In the genomic region with DNA sequence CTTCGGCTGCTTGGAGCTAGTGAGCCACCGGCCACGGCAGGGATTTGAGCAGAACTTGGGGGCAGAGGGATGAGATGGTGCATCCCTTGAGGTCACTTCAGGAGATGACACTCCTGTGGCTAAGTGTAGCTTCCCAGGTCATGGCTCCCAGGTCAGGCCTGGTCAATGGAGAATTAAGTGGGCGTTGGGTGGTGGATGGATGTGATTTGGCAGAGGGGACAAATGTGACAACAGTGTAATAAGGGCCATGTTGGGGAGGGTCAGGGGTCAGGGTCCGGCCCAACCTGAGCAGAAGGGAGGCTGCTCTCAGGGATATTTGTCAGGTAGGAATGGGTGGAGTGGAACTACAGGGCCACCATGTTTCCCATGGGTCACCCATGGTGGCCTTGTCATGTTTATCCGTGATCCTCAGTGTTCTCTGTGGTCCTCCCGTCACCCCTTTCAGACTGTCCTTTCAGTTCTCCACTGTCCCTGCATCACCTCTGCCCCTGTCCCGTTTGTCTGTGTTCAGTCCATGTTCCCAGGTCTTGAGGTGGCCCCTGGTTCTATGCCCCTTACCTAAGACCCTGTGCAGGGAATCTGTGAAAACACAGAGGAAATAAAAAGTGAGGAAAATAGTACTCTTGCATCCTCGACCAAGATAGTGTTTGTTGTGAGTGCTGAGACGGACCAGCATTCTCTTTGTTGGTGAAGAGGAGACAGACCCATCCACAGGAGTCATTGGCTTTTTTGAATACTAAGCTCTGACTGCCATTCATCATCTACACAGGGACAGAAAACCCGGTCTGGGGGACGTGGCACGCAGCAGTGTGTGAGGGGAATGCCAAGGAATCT, we compare ENCODE assay signal across 1 cellular context.
A peak's percentile ranks its signal among the peaks of the same experiment; 100 is the strongest.
TF ChIP-seq lines count a peak whose summit lies in the region.

No MANE protein-coding gene starts in this region.

TF ChIP-seq in K562, 482 proteins besides CTCF, POLR2A, EP300 and RAD21 (continued from another document):
- TF ChIP-seq, protein P1, sequence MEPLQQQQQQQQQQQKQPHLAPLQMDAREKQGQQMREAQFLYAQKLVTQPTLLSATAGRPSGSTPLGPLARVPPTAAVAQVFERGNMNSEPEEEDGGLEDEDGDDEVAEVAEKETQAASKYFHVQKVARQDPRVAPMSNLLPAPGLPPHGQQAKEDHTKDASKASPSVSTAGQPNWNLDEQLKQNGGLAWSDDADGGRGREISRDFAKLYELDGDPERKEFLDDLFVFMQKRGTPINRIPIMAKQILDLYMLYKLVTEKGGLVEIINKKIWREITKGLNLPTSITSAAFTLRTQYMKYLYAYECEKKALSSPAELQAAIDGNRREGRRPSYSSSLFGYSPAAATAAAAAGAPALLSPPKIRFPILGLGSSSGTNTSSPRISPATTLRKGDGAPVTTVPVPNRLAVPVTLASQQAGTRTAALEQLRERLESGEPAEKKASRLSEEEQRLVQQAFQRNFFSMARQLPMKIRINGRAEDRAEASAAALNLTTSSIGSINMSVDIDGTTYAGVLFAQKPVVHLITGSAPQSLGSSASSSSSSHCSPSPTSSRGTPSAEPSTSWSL (CRISPR knock-in tag; IDR thresholded peaks at IDR 0.05; ENCODE audit: borderline replicate concordance) = peak; percentile 75; the same call in 1 of the 2 replicates
- TF ChIP-seq KLF13 (tag; IDR thresholded peaks at IDR 0.05; ENCODE audit: borderline replicate concordance, low read depth) = 0 out of 2 replicates have a peak, but pooled peaks have one; percentile 46
- TF ChIP-seq RCOR1 (IDR thresholded peaks at IDR 0.05; ENCODE audit: borderline replicate concordance in 1 of 2, low read depth in 2 of 2, low read length in 2 of 2) = 0 out of 4 replicates have a peak, but pooled peaks of 1 of the 2 experiments have one; percentile 6
- TF ChIP-seq CHD1 (IDR thresholded peaks at IDR 0.05; ENCODE audit: low read length) = peak; percentile 48
- 0 out of 2 replicates have a peak, but pooled peaks have one; percentile 31 for TF ChIP-seq ZNF444 (CRISPR knock-in tag; IDR thresholded peaks at IDR 0.05)
- 0 out of 2 replicates have a peak, but pooled peaks have one; percentile 4 for TF ChIP-seq PYGO2 (tag; IDR thresholded peaks at IDR 0.05)
- no peak for TF ChIP-seq ZBTB1 (CRISPR knock-in tag; IDR thresholded peaks at IDR 0.05; ENCODE audit: borderline replicate concordance, low read depth)
